1 cellular context compared by ENCODE assay signal in the genomic region with DNA sequence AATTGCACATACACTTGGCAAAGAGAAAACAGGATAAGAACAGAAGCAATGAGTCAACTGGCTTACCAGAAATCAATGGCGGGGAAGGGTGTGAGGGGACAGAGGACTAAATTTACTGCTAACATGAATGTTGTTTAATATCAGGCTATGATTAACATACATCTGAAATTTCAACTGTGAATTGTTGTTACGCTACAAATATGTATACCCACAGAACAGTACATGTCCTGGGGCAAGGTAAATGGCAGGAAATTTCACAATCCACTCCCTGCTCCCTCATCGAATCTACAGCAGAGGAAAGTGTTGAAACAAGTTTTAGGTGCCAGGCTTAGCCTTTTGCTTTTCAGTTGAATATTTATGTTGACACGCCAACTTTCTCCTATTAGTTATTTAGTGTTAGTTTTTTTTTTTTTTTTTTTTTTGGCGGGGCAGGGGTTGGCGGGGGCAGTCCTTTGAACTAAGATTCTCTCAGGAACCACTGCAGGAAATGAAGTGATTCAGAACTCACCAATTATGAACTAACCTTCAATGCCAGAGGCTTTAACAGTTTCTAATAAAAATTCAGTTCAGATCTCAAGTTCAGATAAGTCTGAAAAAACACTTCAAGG.
TF ChIP-seq lines count a peak whose summit lies in the region.

No MANE protein-coding gene starts in this region.

TF ChIP-seq in WTC11, 78 proteins besides CTCF, POLR2A, EP300 and RAD21 (continued from another document):
- TF ChIP-seq, protein P1, sequence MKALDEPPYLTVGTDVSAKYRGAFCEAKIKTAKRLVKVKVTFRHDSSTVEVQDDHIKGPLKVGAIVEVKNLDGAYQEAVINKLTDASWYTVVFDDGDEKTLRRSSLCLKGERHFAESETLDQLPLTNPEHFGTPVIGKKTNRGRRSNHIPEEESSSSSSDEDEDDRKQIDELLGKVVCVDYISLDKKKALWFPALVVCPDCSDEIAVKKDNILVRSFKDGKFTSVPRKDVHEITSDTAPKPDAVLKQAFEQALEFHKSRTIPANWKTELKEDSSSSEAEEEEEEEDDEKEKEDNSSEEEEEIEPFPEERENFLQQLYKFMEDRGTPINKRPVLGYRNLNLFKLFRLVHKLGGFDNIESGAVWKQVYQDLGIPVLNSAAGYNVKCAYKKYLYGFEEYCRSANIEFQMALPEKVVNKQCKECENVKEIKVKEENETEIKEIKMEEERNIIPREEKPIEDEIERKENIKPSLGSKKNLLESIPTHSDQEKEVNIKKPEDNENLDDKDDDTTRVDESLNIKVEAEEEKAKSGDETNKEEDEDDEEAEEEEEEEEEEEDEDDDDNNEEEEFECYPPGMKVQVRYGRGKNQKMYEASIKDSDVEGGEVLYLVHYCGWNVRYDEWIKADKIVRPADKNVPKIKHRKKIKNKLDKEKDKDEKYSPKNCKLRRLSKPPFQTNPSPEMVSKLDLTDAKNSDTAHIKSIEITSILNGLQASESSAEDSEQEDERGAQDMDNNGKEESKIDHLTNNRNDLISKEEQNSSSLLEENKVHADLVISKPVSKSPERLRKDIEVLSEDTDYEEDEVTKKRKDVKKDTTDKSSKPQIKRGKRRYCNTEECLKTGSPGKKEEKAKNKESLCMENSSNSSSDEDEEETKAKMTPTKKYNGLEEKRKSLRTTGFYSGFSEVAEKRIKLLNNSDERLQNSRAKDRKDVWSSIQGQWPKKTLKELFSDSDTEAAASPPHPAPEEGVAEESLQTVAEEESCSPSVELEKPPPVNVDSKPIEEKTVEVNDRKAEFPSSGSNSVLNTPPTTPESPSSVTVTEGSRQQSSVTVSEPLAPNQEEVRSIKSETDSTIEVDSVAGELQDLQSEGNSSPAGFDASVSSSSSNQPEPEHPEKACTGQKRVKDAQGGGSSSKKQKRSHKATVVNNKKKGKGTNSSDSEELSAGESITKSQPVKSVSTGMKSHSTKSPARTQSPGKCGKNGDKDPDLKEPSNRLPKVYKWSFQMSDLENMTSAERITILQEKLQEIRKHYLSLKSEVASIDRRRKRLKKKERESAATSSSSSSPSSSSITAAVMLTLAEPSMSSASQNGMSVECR (CRISPR knock-in tag; IDR thresholded peaks at IDR 0.05; ENCODE audit: borderline replicate concordance) = no peak
